Comparison of ENCODE assay signal across 29 cellular contexts in genomic region chr3:169203631-169204550, GRCh38.
"Had no signal": no experiment of that assay in that cellular context is flagged by ENCODE, and none has a peak within 500 bp of the region (broad histone marks: within the 10 kb centered on the region; RNA-seq: fewer than 3 reads in every experiment).

No MANE protein-coding gene starts in this region.

- H3K4me2 ChIP-seq: smooth muscle cell had no signal

- H3K27ac Mint-ChIP-seq: activated B cell treated with CpG ODN at 0.5 μM for 24 hours; activated CD8-positive, alpha-beta T cell treated with anti-CD3 and anti-CD28 coated beads for 36 hours; activated naive CD4-positive, alpha-beta T cell treated with anti-CD3 and anti-CD28 coated beads, Interleukin-2, amount 50 U/mL, for 24 hours; activated naive CD8-positive, alpha-beta T cell treated with anti-CD3 and anti-CD28 coated beads, Interleukin-2, amount 50 U/mL, for 24 hours; activated T-helper 17 cell treated with anti-CD3 and anti-CD28 coated beads, Interleukin-2, amount 50 U/mL, for 72 hours; brain; naive B cell; nephron progenitor cell; progenitor cell of endocrine pancreas; stimulated activated naive B cell treated with anti-CD40 and anti-IgM and Interleukin-4, amounts not matched to agents 10 μg/mL and 1 μg/mL and 100 μg/mL, for 72 hours; T-helper 2 cell treated with Interferon-gamma antibody and Interleukin-4, amounts not matched to agents 5 μg/mL and 100 μg/mL, for 36 hours had no signal

- H3K4me3 Mint-ChIP-seq: activated B cell treated with CpG ODN at 0.5 μM for 24 hours; activated CD8-positive, alpha-beta T cell treated with anti-CD3 and anti-CD28 coated beads for 36 hours; activated naive CD4-positive, alpha-beta T cell treated with anti-CD3 and anti-CD28 coated beads, Interleukin-2, amount 50 U/mL, for 24 hours; activated naive CD8-positive, alpha-beta T cell treated with anti-CD3 and anti-CD28 coated beads, Interleukin-2, amount 50 U/mL, for 24 hours; activated T-cell treated with anti-CD3 and anti-CD28 coated beads, Interleukin-2, amount 50 U/mL, for 4 hours; activated T-helper 17 cell treated with anti-CD3 and anti-CD28 coated beads, Interleukin-2, amount 50 U/mL, for 72 hours; brain; naive B cell; nephron progenitor cell; stimulated activated naive B cell treated with anti-CD40 and anti-IgM and Interleukin-4, amounts not matched to agents 10 μg/mL and 1 μg/mL and 100 μg/mL, for 72 hours; T-helper 2 cell treated with Interferon-gamma antibody and Interleukin-4, amounts not matched to agents 5 μg/mL and 100 μg/mL, for 36 hours had no signal

- DNase-seq: activated B cell treated with CpG ODN at 0.5 μM for 24 hours; activated CD4-positive, alpha-beta T cell treated with anti-CD3 and anti-CD28 coated beads, Interleukin-2, amount 50 U/mL, for 1 hour; activated CD8-positive, alpha-beta T cell treated with anti-CD3 and anti-CD28 coated beads for 36 hours; activated gamma-delta T cell treated with Interleukin-2 at 50 U/mL for 16 hours; activated naive CD8-positive, alpha-beta T cell treated with anti-CD3 and anti-CD28 coated beads, Interleukin-2, amount 50 U/mL, for 24 hours; activated T-cell treated with anti-CD3 and anti-CD28 coated beads, Interleukin-2, amount 50 U/mL, for 4 hours; amygdala; foreskin melanocyte; left cardiac atrium; left ventricle myocardium superior; mammary epithelial cell; naive B cell; nephron progenitor cell; ovary; sigmoid colon; stimulated activated CD4-positive, alpha-beta T cell treated with anti-CD3 and anti-CD28 coated beads, Interleukin-1b, Interleukin-23, amount 100 ng/mL, for 48 hours; stimulated activated naive B cell treated with anti-CD40 and anti-IgM and Interleukin-4, amounts not matched to agents 10 μg/mL and 1 μg/mL and 100 μg/mL, for 72 hours; T-helper 1 cell had no signal

- H3K27ac ChIP-seq: coronary artery, ovary, sigmoid colon, suprapubic skin, tibial nerve had no signal

- H3K27me3 Mint-ChIP-seq: activated naive CD8-positive, alpha-beta T cell treated with anti-CD3 and anti-CD28 coated beads, Interleukin-2, amount 50 U/mL, for 24 hours; brain; progenitor cell of endocrine pancreas had no signal

- H3K36me3 Mint-ChIP-seq: activated naive CD4-positive, alpha-beta T cell treated with anti-CD3 and anti-CD28 coated beads, Interleukin-2, amount 50 U/mL, for 24 hours; brain; naive B cell; stimulated activated naive B cell treated with anti-CD40 and anti-IgM and Interleukin-4, amounts not matched to agents 10 μg/mL and 1 μg/mL and 100 μg/mL, for 72 hours had no signal

- FAIRE-seq: keratinocyte had no signal

- H3K4me1 Mint-ChIP-seq: activated B cell treated with CpG ODN at 0.5 μM for 24 hours; activated naive CD4-positive, alpha-beta T cell treated with anti-CD3 and anti-CD28 coated beads, Interleukin-2, amount 50 U/mL, for 24 hours; activated naive CD8-positive, alpha-beta T cell treated with anti-CD3 and anti-CD28 coated beads, Interleukin-2, amount 50 U/mL, for 24 hours; activated T-helper 17 cell treated with anti-CD3 and anti-CD28 coated beads, Interleukin-2, amount 50 U/mL, for 72 hours; brain; naive B cell; stimulated activated naive B cell treated with anti-CD40 and anti-IgM and Interleukin-4, amounts not matched to agents 10 μg/mL and 1 μg/mL and 100 μg/mL, for 72 hours had no signal

- H3K27me3 ChIP-seq: ovary, sigmoid colon, suprapubic skin, tibial nerve had no signal

- H3K9me3 Mint-ChIP-seq: activated B cell treated with CpG ODN at 0.5 μM for 24 hours; activated CD8-positive, alpha-beta T cell treated with anti-CD3 and anti-CD28 coated beads for 36 hours; activated naive CD4-positive, alpha-beta T cell treated with anti-CD3 and anti-CD28 coated beads, Interleukin-2, amount 50 U/mL, for 24 hours; activated naive CD8-positive, alpha-beta T cell treated with anti-CD3 and anti-CD28 coated beads, Interleukin-2, amount 50 U/mL, for 24 hours; activated T-cell treated with anti-CD3 and anti-CD28 coated beads, Interleukin-2, amount 50 U/mL, for 4 hours; activated T-helper 17 cell treated with anti-CD3 and anti-CD28 coated beads, Interleukin-2, amount 50 U/mL, for 72 hours; T-helper 2 cell treated with Interferon-gamma antibody and Interleukin-4, amounts not matched to agents 5 μg/mL and 100 μg/mL, for 36 hours had no signal

- H3K4me1 ChIP-seq: suprapubic skin, tibial nerve had no signal

- H3K9me3 ChIP-seq: ovary, sigmoid colon, suprapubic skin, tibial nerve had no signal

- ATAC-seq: activated CD8-positive, alpha-beta T cell treated with anti-CD3 and anti-CD28 coated beads for 36 hours; activated naive CD8-positive, alpha-beta T cell treated with anti-CD3 and anti-CD28 coated beads, Interleukin-2, amount 50 U/mL, for 24 hours; activated T-cell treated with anti-CD3 and anti-CD28 coated beads, Interleukin-2, amount 50 U/mL, for 4 hours; activated T-helper 17 cell treated with anti-CD3 and anti-CD28 coated beads, Interleukin-2, amount 50 U/mL, for 72 hours; esophagus mucosa; left cardiac atrium; left ventricle myocardium superior; stimulated activated naive B cell treated with anti-CD40 and anti-IgM and Interleukin-4, amounts not matched to agents 10 μg/mL and 1 μg/mL and 100 μg/mL, for 72 hours had no signal

- H3K36me3 ChIP-seq: ovary, sigmoid colon, suprapubic skin, tibial nerve had no signal

- H3K4me3 ChIP-seq: coronary artery, ovary, sigmoid colon, smooth muscle cell, suprapubic skin, tibial nerve had no signal
